In genomic region chr20:47464380-47465101, GRCh38 we compare ENCODE assay signal across 8 cellular contexts. TPM values are rescaled to one million over a fixed set of nuclear protein-coding genes. Genes with fewer than 3 reads are reported as not detected.
A peak's percentile ranks its signal among the peaks of the same experiment; 100 is the strongest.
DNase-seq lines count a peak whose midpoint lies in the region; ATAC-seq and TF ChIP-seq lines count a peak whose summit lies in the region.

No MANE protein-coding gene starts in this region.

- no peaks in the 10 kb centered on the region for H3K27me3 ChIP-seq in tibial nerve

- H3K4me3 ChIP-seq in AG04449 (ENCODE audit: low read depth, low read length), result no peak overlapping the region
- no peak overlapping the region for H3K4me3 ChIP-seq in tibial nerve

- peaks cover 0 to 22% (median 4%) of the 10 kb centered on the region in 4 donors for H3K4me1 ChIP-seq in tibial nerve

- no peaks in the 10 kb centered on the region for H3K9me3 ChIP-seq in tibial nerve

- CTCF ChIA-PET in AG04449 (lab: Yijun Ruan, JAX), result interaction anchor here (1.3 to 2.2 kb wide), 2 partner anchors 28 to 37 kb away, joined by 5 to 6 read pairs; partner anchors contain the start of gene NCOA3

- TF ChIP-seq CTCF in AG04449 (IDR thresholded peaks at IDR 0.05; ENCODE audit: insufficient read depth, low read length, missing control alignments) (peak; percentile 46), LNCAP (IDR thresholded peaks at IDR 0.05) (peak; percentile 58; the same call in 1 of the 2 replicates), VCaP (conservative IDR thresholded peaks at IDR 0.05) (peak; percentile 72), tibial nerve (IDR thresholded peaks at IDR 0.05) (peak in 4 of 5 experiments; percentile 8 to 64 (median 44))

- no peak for ATAC-seq in stimulated activated naive CD8-positive, alpha-beta T cell treated with anti-CD3 and anti-CD28 coated beads, Interleukin-15, Interleukin-2, amounts not matched to agents 100 U/mL and 50 U/mL, for 24 hours
- ATAC-seq in HG02970 (IDR thresholded peaks at IDR 0.05; ENCODE audit: low FRiP score, unreplicated experiment) (no peak), HG02759 (IDR thresholded peaks at IDR 0.05; ENCODE audit: unreplicated experiment) (no peak)

- H3K36me3 ChIP-seq in tibial nerve, result no peaks in the 10 kb centered on the region

- TF ChIP-seq POLR2A in tibial nerve (IDR thresholded peaks at IDR 0.05), result no peak

- TF ChIP-seq EP300 in tibial nerve (IDR thresholded peaks at IDR 0.05), result peak; percentile 69 to 95

- H3K27ac ChIP-seq in VCaP (peak overlapping the region; percentile 67), tibial nerve (peak overlapping the region in 2 of 4 donors; percentile 55 to 73)

- peak; percentile 94 for DNase-seq in AG04449 (ENCODE audit: low read depth, low spot score)
- DNase-seq in inferior parietal cortex (ENCODE audit: extremely low spot score), result peak; percentile 33
- DNase-seq in tibial nerve (ENCODE audit: low spot score in 2 of 2), result peak; percentile 34 to 94
- DNase-seq in stimulated activated naive CD8-positive, alpha-beta T cell treated with anti-CD3 and anti-CD28 coated beads, Interleukin-15, Interleukin-2, amounts not matched to agents 100 U/mL and 50 U/mL, for 24 hours, result no peak

- WGBS in tibial nerve, 2 donors, result 24 to 30% methylated on average over 11 of the region's 11 CpGs

- POLR2A ChIA-PET in AG04449 (lab: Yijun Ruan, JAX), result interaction anchor here (0.8 to 2.1 kb wide), 2 partner anchors 29 to 37 kb away, joined by 4 to 12 read pairs; partner anchors contain the start of gene NCOA3

RNA-seq across cellular contexts. Expression of gene NCOA3, which starts 37.1 kb away (rescaled TPM):
- total RNA-seq in tibial nerve, result 10 to 100 TPM; 38.0 to 48.9 (median 40.7) TPM
